9 cellular contexts compared by ENCODE assay signal in the genomic region with DNA sequence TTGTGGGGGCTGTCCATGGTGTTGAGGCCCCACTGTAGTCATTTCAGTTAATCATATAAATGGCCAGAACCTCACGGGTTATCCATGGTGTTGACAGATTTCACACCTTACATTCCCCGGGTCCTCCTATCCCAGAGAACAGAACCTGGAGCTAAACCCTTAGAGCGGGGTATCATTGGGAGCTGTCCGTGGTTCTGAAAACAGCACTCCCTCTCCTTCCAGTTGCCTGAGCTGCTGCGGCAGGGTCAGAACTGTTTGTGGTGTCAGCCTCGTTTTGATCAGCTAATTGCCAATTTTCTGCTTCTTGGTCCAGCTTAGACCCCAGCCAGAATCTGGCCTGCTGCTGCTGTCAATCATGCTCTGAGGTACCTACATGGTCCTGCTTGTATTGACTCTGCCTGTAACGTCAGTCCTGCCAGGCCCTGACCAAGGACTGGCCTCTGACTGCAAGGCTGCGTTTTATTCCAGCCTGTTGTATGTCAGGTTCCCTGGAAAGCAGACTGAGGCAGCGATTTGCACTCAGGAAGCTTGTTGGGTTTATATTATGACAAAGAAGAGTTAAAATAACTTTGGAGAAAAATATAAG. TPM values are rescaled to one million over a fixed set of nuclear protein-coding genes. Genes with fewer than 3 reads are reported as not detected.
DNase-seq lines count a peak whose midpoint lies in the region; ATAC-seq, FAIRE-seq and TF ChIP-seq lines count a peak whose summit lies in the region.
"Had no signal": no experiment of that assay in that cellular context is flagged by ENCODE, and none has a peak within 500 bp of the region (broad histone marks: within the 10 kb centered on the region; RNA-seq: fewer than 3 reads in every experiment).

No MANE protein-coding gene starts in this region.

- no peak overlapping the region for H3K4me3 Mint-ChIP-seq in Caco-2 (ENCODE audit: unreplicated experiment)
- H3K4me3 Mint-ChIP-seq in activated CD8-positive, alpha-beta T cell treated with anti-CD3 and anti-CD28 coated beads for 36 hours, result no peak overlapping the region
- H3K4me3 Mint-ChIP-seq: central memory CD8-positive, alpha-beta T cell had no signal

- no TSS peak for BruUV-seq in Caco-2 (replicated peaks; lab: Mats Ljungman, UMichigan)

- TF ChIP-seq CTCF in Caco-2 (IDR thresholded peaks at IDR 0.05; ENCODE audit: insufficient read depth in 1 of 2, low read depth in 1 of 2, low read length in 1 of 2, severe bottlenecking in 1 of 2, unreplicated experiment in 1 of 2), result no peak
- no peak for TF ChIP-seq CTCF in activated CD8-positive, alpha-beta T cell treated with anti-CD3 and anti-CD28 coated beads for 36 hours (IDR thresholded peaks at IDR 0.05)

- CTCF ChIA-PET in Caco-2 (lab: Charles Lee), result interaction anchor here (1.0 to 1.1 kb wide), 2 partner anchors 27 to 37 kb away, joined by 5 to 6 read pairs; no protein-coding TSS in a partner anchor
- CTCF ChIA-PET in activated CD8-positive, alpha-beta T cell treated with anti-CD3 and anti-CD28 coated beads for 36 hours (lab: Charles Lee), result no interaction called here

- no peaks in the 10 kb centered on the region for H3K36me3 Mint-ChIP-seq in Caco-2 (ENCODE audit: insufficient read depth, unreplicated experiment)
- H3K36me3 Mint-ChIP-seq in activated CD8-positive, alpha-beta T cell treated with anti-CD3 and anti-CD28 coated beads for 36 hours (ENCODE audit: low read depth), result no peaks in the 10 kb centered on the region

- no peaks in the 10 kb centered on the region for H3K4me1 ChIP-seq in Caco-2

- no peak overlapping the region for H3K4me3 ChIP-seq in Caco-2 (ENCODE audit: low read depth, low read length)

- no peak for FAIRE-seq in HTR-8/SVneo (lab: Jason Lieb, UNC)

- H3K4me1 Mint-ChIP-seq in Caco-2 (ENCODE audit: low read depth, unreplicated experiment), result no peaks in the 10 kb centered on the region
- no peaks in the 10 kb centered on the region for H3K4me1 Mint-ChIP-seq in activated CD8-positive, alpha-beta T cell treated with anti-CD3 and anti-CD28 coated beads for 36 hours (ENCODE audit: low read depth)
- H3K4me1 Mint-ChIP-seq: central memory CD8-positive, alpha-beta T cell had no signal

- no peaks in the 10 kb centered on the region for H3K9me3 ChIP-seq in Caco-2

- H3K27ac Mint-ChIP-seq in Caco-2 (ENCODE audit: unreplicated experiment), result no peak overlapping the region
- no peak overlapping the region for H3K27ac Mint-ChIP-seq in activated CD8-positive, alpha-beta T cell treated with anti-CD3 and anti-CD28 coated beads for 36 hours

- 0 out of 2 replicates have a peak, but pooled peaks cover 1% of the 10 kb centered on the region for H3K27me3 ChIP-seq in Caco-2 (replicated peaks; ENCODE audit: control insufficient read depth, insufficient read depth, low read length)

- peak; percentile 60 to 74 for DNase-seq in Caco-2
- peak; percentile 56 for DNase-seq in HTR-8/SVneo (ENCODE audit: insufficient read length, low spot score)
- peak; percentile 17 for DNase-seq in activated CD8-positive, alpha-beta T cell treated with anti-CD3 and anti-CD28 coated beads for 36 hours
- peak; percentile 84 for DNase-seq in islet precursor cell
- no peak for DNase-seq in NCI-H446 treated with DMSO at 0.1 percent for 48 hours (lab: John Stamatoyannopoulos, UW)
- no peak for DNase-seq in GF-D8 (lab: John Stamatoyannopoulos, UW)
- no peak for DNase-seq in pons (ENCODE audit: low spot score)

- no peaks in the 10 kb centered on the region for H3K36me3 ChIP-seq in Caco-2 (ENCODE audit: control insufficient read depth, insufficient read depth, low read length)

- H3K27me3 Mint-ChIP-seq in Caco-2 (ENCODE audit: insufficient read depth, unreplicated experiment), result peaks cover 29% of the 10 kb centered on the region
- H3K27me3 Mint-ChIP-seq in activated CD8-positive, alpha-beta T cell treated with anti-CD3 and anti-CD28 coated beads for 36 hours, result no peaks in the 10 kb centered on the region

- intact Hi-C loops in Caco-2 (cut with micrococcal nuclease; ENCODE audit: unreplicated experiment), result no loop called here
- intact Hi-C loops in activated CD8-positive, alpha-beta T cell treated with anti-CD3 and anti-CD28 coated beads for 36 hours (cut with micrococcal nuclease), result no loop called here

- POLR2A ChIA-PET in Caco-2 (lab: Charles Lee), result no interaction called here
- POLR2A ChIA-PET in activated CD8-positive, alpha-beta T cell treated with anti-CD3 and anti-CD28 coated beads for 36 hours (lab: Charles Lee), result no interaction called here

- H3K9me3 Mint-ChIP-seq in Caco-2 (ENCODE audit: unreplicated experiment), result no peaks in the 10 kb centered on the region
- no peaks in the 10 kb centered on the region for H3K9me3 Mint-ChIP-seq in activated CD8-positive, alpha-beta T cell treated with anti-CD3 and anti-CD28 coated beads for 36 hours

- no peak for ATAC-seq in activated CD8-positive, alpha-beta T cell treated with anti-CD3 and anti-CD28 coated beads for 36 hours
- ATAC-seq in HG02973 (IDR thresholded peaks at IDR 0.05; ENCODE audit: unreplicated experiment), result no peak

RNA-seq across cellular contexts. Expression of gene KCTD15, which starts 55.8 kb away (rescaled TPM):
- total RNA-seq in Caco-2 (2022), result 20.6 and 34.6 TPM in 2 replicates
- 1 to 10 TPM; 8.3 to 8.8 TPM for total RNA-seq in activated CD8-positive, alpha-beta T cell treated with anti-CD3 and anti-CD28 coated beads for 36 hours

Comparison
In these comparisons a context has a peak if more than half of its experiments do, and no peak if none do; other contexts are left out.
1. DNase-seq: peak in Caco-2 (2 of 2), HTR-8/SVneo (single experiment), activated CD8-positive, alpha-beta T cell treated with anti-CD3 and anti-CD28 coated beads for 36 hours (single experiment) and islet precursor cell (single experiment); none in NCI-H446 treated with DMSO at 0.1 percent for 48 hours (single experiment), GF-D8 (single experiment) and pons (single experiment).